ENCODE assay signal across 18 cellular contexts in genomic region chr18:79413901-79414300, GRCh38.
"Had no signal": no experiment of that assay in that cellular context is flagged by ENCODE, and none has a peak within 500 bp of the region (broad histone marks: within the 10 kb centered on the region; RNA-seq: fewer than 3 reads in every experiment).

No MANE protein-coding gene starts in this region.

- ATAC-seq: esophagus mucosa; natural killer cell treated with Interleukin-12 subunit alpha and Interleukin-12 subunit beta and Interleukin-15 and Interleukin-18, amount 100 ng/mL, for 72 hours; sciatic nerve; stimulated activated naive CD8-positive, alpha-beta T cell treated with anti-CD3 and anti-CD28 coated beads, Interleukin-15, Interleukin-2, amounts not matched to agents 100 U/mL and 50 U/mL, for 24 hours had no signal

- H3K9me3 Mint-ChIP-seq: activated T-helper 1 cell treated with anti-CD3 and anti-CD28 coated beads, Interleukin-12 subunit alpha, Interleukin-12 subunit beta, Interleukin-2, Interleukin-4 antibody, amounts not matched to agents 30 ng/mL and 10 ng/mL and 1 ng/mL, durations not matched to agents 14 hours and 24 hours and 36 hours; dendritic cell treated with granulocyte-macrophage colony-stimulating factor and Interleukin-4, amounts not matched to agents 40 ng/mL and 50 ng/mL, for 4 days; endodermal cell; natural killer cell treated with Interleukin-12 subunit alpha and Interleukin-12 subunit beta and Interleukin-15 and Interleukin-18, amount 100 ng/mL, for 72 hours; type B pancreatic cell had no signal

- H3K9me3 ChIP-seq: suprapubic skin had no signal

- H3K27ac ChIP-seq: suprapubic skin had no signal

- H3K36me3 Mint-ChIP-seq: natural killer cell treated with Interleukin-12 subunit alpha and Interleukin-12 subunit beta and Interleukin-15 and Interleukin-18, amount 100 ng/mL, for 72 hours; type B pancreatic cell had no signal

- H3K27ac Mint-ChIP-seq: activated T-helper 1 cell treated with anti-CD3 and anti-CD28 coated beads, Interleukin-12 subunit alpha, Interleukin-12 subunit beta, Interleukin-2, Interleukin-4 antibody, amounts not matched to agents 30 ng/mL and 10 ng/mL and 1 ng/mL, durations not matched to agents 14 hours and 24 hours and 36 hours; dendritic cell treated with granulocyte-macrophage colony-stimulating factor and Interleukin-4, amounts not matched to agents 40 ng/mL and 50 ng/mL, for 4 days; endodermal cell; natural killer cell treated with Interleukin-12 subunit alpha and Interleukin-12 subunit beta and Interleukin-15 and Interleukin-18, amount 100 ng/mL, for 72 hours; progenitor cell of endocrine pancreas; type B pancreatic cell had no signal

- H3K27me3 Mint-ChIP-seq: dendritic cell treated with granulocyte-macrophage colony-stimulating factor and Interleukin-4, amounts not matched to agents 40 ng/mL and 50 ng/mL, for 4 days; natural killer cell treated with Interleukin-12 subunit alpha and Interleukin-12 subunit beta and Interleukin-15 and Interleukin-18, amount 100 ng/mL, for 72 hours; type B pancreatic cell had no signal

- H3K27me3 ChIP-seq: suprapubic skin had no signal

- H3K4me3 Mint-ChIP-seq: activated T-helper 1 cell treated with anti-CD3 and anti-CD28 coated beads, Interleukin-12 subunit alpha, Interleukin-12 subunit beta, Interleukin-2, Interleukin-4 antibody, amounts not matched to agents 30 ng/mL and 10 ng/mL and 1 ng/mL, durations not matched to agents 14 hours and 24 hours and 36 hours; brain; dendritic cell treated with granulocyte-macrophage colony-stimulating factor and Interleukin-4, amounts not matched to agents 40 ng/mL and 50 ng/mL, for 4 days; endodermal cell; natural killer cell treated with Interleukin-12 subunit alpha and Interleukin-12 subunit beta and Interleukin-15 and Interleukin-18, amount 100 ng/mL, for 72 hours; type B pancreatic cell had no signal

- H3K4me1 ChIP-seq: suprapubic skin had no signal

- DNase-seq: activated naive CD4-positive, alpha-beta T cell treated with Interleukin-2 at 50 U/mL for 16 hours; amniotic stem cell; endodermal cell; hypothalamus; mammary epithelial cell; nucleus accumbens; stimulated activated CD4-positive, alpha-beta T cell treated with anti-CD3 and anti-CD28 coated beads, Interleukin-12 subunit alpha, Interleukin-12 subunit beta, amount 100 ng/mL, for 4 hours; stimulated activated naive CD8-positive, alpha-beta T cell treated with anti-CD3 and anti-CD28 coated beads, Interleukin-15, Interleukin-2, amounts not matched to agents 100 U/mL and 50 U/mL, for 24 hours; T1000 had no signal

- H3K4me1 Mint-ChIP-seq: brain had no signal

- H3K4me3 ChIP-seq: suprapubic skin had no signal
